In genomic region chr20:362271-363254, GRCh38 we compare ENCODE assay signal across 9 cellular contexts. TPM values are rescaled to one million over a fixed set of nuclear protein-coding genes. Genes with fewer than 3 reads are reported as not detected.
DNase-seq lines count a peak whose midpoint lies in the region; ATAC-seq and TF ChIP-seq lines count a peak whose summit lies in the region.
"Had no signal": no experiment of that assay in that cellular context is flagged by ENCODE, and none has a peak within 500 bp of the region (broad histone marks: within the 10 kb centered on the region; RNA-seq: fewer than 3 reads in every experiment).

No MANE protein-coding gene starts in this region.

- H3K4me1 Mint-ChIP-seq in CD8-positive, alpha-beta T cell (ENCODE audit: low read depth) = peaks cover 21% of the 10 kb centered on the region
- H3K4me1 Mint-ChIP-seq in HFFc6 (ENCODE audit: low read depth) = peaks cover 41% of the 10 kb centered on the region
- peaks cover 28% of the 10 kb centered on the region for H3K4me1 Mint-ChIP-seq in activated naive CD8-positive, alpha-beta T cell (ENCODE audit: low read depth)

- H3K27me3 ChIP-seq in CD8-positive, alpha-beta T cell (ENCODE audit: insufficient read depth, low read length) = no peaks in the 10 kb centered on the region
- no peaks in the 10 kb centered on the region for H3K27me3 ChIP-seq in left ventricle myocardium inferior (ENCODE audit: low read depth)

- H3K27ac Mint-ChIP-seq in CD8-positive, alpha-beta T cell = no peak overlapping the region
- peak overlapping the region; percentile 15; the same call in 1 of the 2 replicates for H3K27ac Mint-ChIP-seq in HFFc6
- H3K27ac Mint-ChIP-seq in activated naive CD8-positive, alpha-beta T cell = peak overlapping the region; percentile 46

- CTCF ChIA-PET in CD8-positive, alpha-beta T cell (lab: Charles Lee) = interaction anchor here (0.8 to 1.5 kb wide), 5 partner anchors 9 to 283 kb away, joined by 3 to 4 read pairs (median 4); no protein-coding TSS in a partner anchor

- H3K4me3 ChIP-seq in CD8-positive, alpha-beta T cell (ENCODE audit: low read depth, low read length) = no peak overlapping the region
- H3K4me3 ChIP-seq in left ventricle myocardium inferior = no peak overlapping the region

- no peak overlapping the region for H3K27ac ChIP-seq in CD8-positive, alpha-beta T cell (ENCODE audit: low read depth, low read length)
- H3K27ac ChIP-seq in left ventricle myocardium inferior (replicated peaks) = no peak overlapping the region

- intact Hi-C loops in CD8-positive, alpha-beta T cell (cut with DNase I, micrococcal nuclease) = no loop called here
- intact Hi-C loops in left ventricle myocardium inferior (cut with micrococcal nuclease) = no loop called here

- H3K9me3 ChIP-seq in CD8-positive, alpha-beta T cell (ENCODE audit: low read length) = no peaks in the 10 kb centered on the region
- no peaks in the 10 kb centered on the region for H3K9me3 ChIP-seq in left ventricle myocardium inferior (replicated peaks)

- POLR2A ChIA-PET in CD8-positive, alpha-beta T cell (lab: Charles Lee) = interaction anchor here (0.7 to 0.8 kb wide), 2 partner anchors 110 to 114 kb away, joined by 3 read pairs; no protein-coding TSS in a partner anchor

- no peak for DNase-seq in CD8-positive, alpha-beta T cell
- DNase-seq in HFFc6 (peak; percentile 70), NOMO-1 treated with dmso at 0.1 percent for 144 hours (lab: John Stamatoyannopoulos, UW; ENCODE audit: unreplicated experiment) (peak; percentile 57), left ventricle myocardium inferior (peak; percentile 86)
- DNase-seq in stimulated activated CD4-positive, alpha-beta T cell treated with anti-CD3 and anti-CD28 coated beads, Interleukin-12 subunit alpha, Interleukin-12 subunit beta, amount 100 ng/mL, for 48 hours (ENCODE audit: low read depth in 2 of 3, low spot score in 1 of 3) = peak; percentile 36 to 66 (median 39)
- DNase-seq: naive B cell had no signal

- no peaks in the 10 kb centered on the region for H3K27me3 Mint-ChIP-seq in CD8-positive, alpha-beta T cell (ENCODE audit: low read depth)
- H3K27me3 Mint-ChIP-seq in HFFc6 (ENCODE audit: insufficient read depth) = peaks cover 2% of the 10 kb centered on the region
- H3K27me3 Mint-ChIP-seq in activated naive CD8-positive, alpha-beta T cell = no peaks in the 10 kb centered on the region

- peaks cover 6% of the 10 kb centered on the region for H3K4me1 ChIP-seq in CD8-positive, alpha-beta T cell (ENCODE audit: insufficient read depth, low read length)
- H3K4me1 ChIP-seq in left ventricle myocardium inferior = peaks cover 8% of the 10 kb centered on the region

- no peaks in the 10 kb centered on the region for H3K9me3 Mint-ChIP-seq in CD8-positive, alpha-beta T cell
- no peaks in the 10 kb centered on the region for H3K9me3 Mint-ChIP-seq in HFFc6
- H3K9me3 Mint-ChIP-seq in activated naive CD8-positive, alpha-beta T cell (ENCODE audit: low read depth) = no peaks in the 10 kb centered on the region
- H3K9me3 Mint-ChIP-seq: naive B cell had no signal

- TF ChIP-seq CTCF in CD8-positive, alpha-beta T cell (IDR thresholded peaks at IDR 0.05) = no peak
- TF ChIP-seq CTCF in HFFc6 (IDR thresholded peaks at IDR 0.05) (peak; percentile 71), left ventricle myocardium inferior (IDR thresholded peaks at IDR 0.05; ENCODE audit: borderline replicate concordance) (peak; percentile 52)

- no peaks in the 10 kb centered on the region for H3K36me3 ChIP-seq in CD8-positive, alpha-beta T cell (ENCODE audit: insufficient read depth, low read length)
- H3K36me3 ChIP-seq in left ventricle myocardium inferior = no peaks in the 10 kb centered on the region

- no peak overlapping the region for H3K4me3 Mint-ChIP-seq in CD8-positive, alpha-beta T cell
- H3K4me3 Mint-ChIP-seq in HFFc6 = no peak overlapping the region
- H3K4me3 Mint-ChIP-seq in activated naive CD8-positive, alpha-beta T cell = no peak overlapping the region

- no peaks in the 10 kb centered on the region for H3K36me3 Mint-ChIP-seq in CD8-positive, alpha-beta T cell
- H3K36me3 Mint-ChIP-seq in HFFc6 (ENCODE audit: low read depth) = no peaks in the 10 kb centered on the region
- no peaks in the 10 kb centered on the region for H3K36me3 Mint-ChIP-seq in activated naive CD8-positive, alpha-beta T cell
- H3K36me3 Mint-ChIP-seq: naive B cell had no signal

- peak; percentile 29 for ATAC-seq in CD8-positive, alpha-beta T cell
- ATAC-seq in HG02938 (IDR thresholded peaks at IDR 0.05; ENCODE audit: unreplicated experiment) (no peak), GM19395 (IDR thresholded peaks at IDR 0.05; ENCODE audit: unreplicated experiment) (no peak)

RNA-seq across cellular contexts. Expression of gene NRSN2, which starts 15.7 kb away (rescaled TPM):
- total RNA-seq in CD8-positive, alpha-beta T cell = 1 to 10 TPM; 1.3 to 1.4 TPM
- 10 to 100 TPM; 61.1 to 76.6 (median 65.4) TPM for total RNA-seq in HFFc6 (2021; fragmentation: NEBNext Ultra II Directional; extraction: Animal tissue kit (Norgen Biotek cat#: 25700))
- total RNA-seq in left ventricle myocardium inferior = 17.5 TPM

RNA-seq across cellular contexts. Expression of gene TRIB3, which starts 18.0 kb away (rescaled TPM):
- total RNA-seq in CD8-positive, alpha-beta T cell = 1 to 10 TPM; 2.5 to 2.7 TPM
- total RNA-seq in HFFc6 (2021; fragmentation: NEBNext Ultra II Directional; extraction: Animal tissue kit (Norgen Biotek cat#: 25700)) = 10 to 100 TPM in 3 of 6 experiments, 1 to 10 TPM in 3; 8.4 to 11.8 (median 10.1) TPM
- 0.69 TPM for total RNA-seq in left ventricle myocardium inferior

RNA-seq across cellular contexts. Expression of gene SOX12, which starts 37.2 kb away (rescaled TPM):
- 10 to 100 TPM; 10.3 to 11.1 TPM for total RNA-seq in CD8-positive, alpha-beta T cell
- 10 to 100 TPM; 24.5 to 26.3 (median 25.0) TPM for total RNA-seq in HFFc6 (2021; fragmentation: NEBNext Ultra II Directional; extraction: Animal tissue kit (Norgen Biotek cat#: 25700))
- 12.3 TPM for total RNA-seq in left ventricle myocardium inferior

RNA-seq across cellular contexts. Expression of gene RBCK1, which starts 45.5 kb away (rescaled TPM):
- total RNA-seq in CD8-positive, alpha-beta T cell = 10 to 100 TPM; 46.2 to 51.7 TPM
- total RNA-seq in HFFc6 (2021; fragmentation: NEBNext Ultra II Directional; extraction: Animal tissue kit (Norgen Biotek cat#: 25700)) = 10 to 100 TPM; 76.4 to 84.1 (median 77.2) TPM
- total RNA-seq in left ventricle myocardium inferior = 49.7 TPM

Comparison
In these comparisons a context has a peak if more than half of its experiments do, and no peak if none do; other contexts are left out.
1. DNase-seq: peak in HFFc6 (single experiment), NOMO-1 treated with dmso at 0.1 percent for 144 hours (single experiment), left ventricle myocardium inferior (single experiment) and stimulated activated CD4-positive, alpha-beta T cell treated with anti-CD3 and anti-CD28 coated beads, Interleukin-12 subunit alpha, Interleukin-12 subunit beta, amount 100 ng/mL, for 48 hours (3 of 3); none in CD8-positive, alpha-beta T cell (0 of 7).